ENCODE assay signal across 29 cellular contexts in the genomic region with DNA sequence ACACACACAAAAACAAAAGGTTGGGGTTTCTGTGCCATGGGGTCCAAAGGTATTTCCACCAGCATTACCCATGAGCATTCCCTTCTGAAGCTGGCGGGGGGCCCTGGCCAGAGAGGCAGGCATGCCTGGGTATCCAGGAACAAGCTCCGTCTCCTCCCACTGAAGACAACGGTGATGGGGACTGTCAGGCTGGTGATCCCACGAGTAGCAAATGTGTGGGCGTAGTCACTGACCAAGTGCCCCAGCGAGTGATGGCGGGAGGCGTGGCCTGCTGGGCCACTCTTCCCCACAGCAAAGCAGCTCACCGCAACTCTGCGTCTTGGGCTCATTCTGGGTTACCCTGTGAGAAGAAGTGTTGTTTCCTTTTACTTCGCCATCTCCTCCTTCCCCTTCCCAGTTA.
"Had no signal": no experiment of that assay in that cellular context is flagged by ENCODE, and none has a peak within 500 bp of the region (broad histone marks: within the 10 kb centered on the region; RNA-seq: fewer than 3 reads in every experiment).

No MANE protein-coding gene starts in this region.

- H3K27me3 ChIP-seq: colonic mucosa, esophagus squamous epithelium, foreskin keratinocyte, gastrocnemius medialis, gastroesophageal sphincter, heart left ventricle, heart right ventricle, hepatocyte had no signal

- H3K36me3 ChIP-seq: colonic mucosa, esophagus squamous epithelium, gastrocnemius medialis, gastroesophageal sphincter, heart left ventricle, heart right ventricle had no signal

- H3K4me3 ChIP-seq: colonic mucosa, coronary artery, dorsolateral prefrontal cortex, esophagus squamous epithelium, gastrocnemius medialis, gastroesophageal sphincter, heart left ventricle, heart right ventricle, hepatocyte had no signal

- DNase-seq: colonic mucosa; cortex of kidney; dermis blood vessel endothelial cell; dorsolateral prefrontal cortex; effector CD4-positive, alpha-beta T cell; effector CD8-positive, alpha-beta T cell; effector memory CD4-positive, alpha-beta T cell; effector memory CD8-positive, alpha-beta T cell; endodermal cell; erythroblast; esophagus squamous epithelium; foreskin fibroblast; foreskin keratinocyte; foreskin melanocyte; gastrocnemius medialis; glutamatergic neuron; head of caudate nucleus; heart left ventricle; heart right ventricle had no signal

- H3K79me2 ChIP-seq: hepatocyte had no signal

- ATAC-seq: effector memory CD8-positive, alpha-beta T cell; esophagus mucosa; foreskin keratinocyte; gastrocnemius medialis; gastroesophageal sphincter; heart left ventricle; heart right ventricle had no signal

- H3K27ac Mint-ChIP-seq: dendritic cell treated with granulocyte-macrophage colony-stimulating factor and Interleukin-4, amounts not matched to agents 40 ng/mL and 50 ng/mL, for 4 days; effector memory CD8-positive, alpha-beta T cell; endodermal cell had no signal

- H3K9me3 Mint-ChIP-seq: dendritic cell treated with granulocyte-macrophage colony-stimulating factor and Interleukin-4, amounts not matched to agents 40 ng/mL and 50 ng/mL, for 4 days; effector memory CD8-positive, alpha-beta T cell; endodermal cell had no signal

- H3K4me3 Mint-ChIP-seq: dendritic cell treated with granulocyte-macrophage colony-stimulating factor and Interleukin-4, amounts not matched to agents 40 ng/mL and 50 ng/mL, for 4 days; effector memory CD8-positive, alpha-beta T cell; endodermal cell had no signal

- FAIRE-seq: colon, endometrium, endothelial cell of umbilical vein, frontal cortex had no signal

- H2AFZ ChIP-seq: hepatocyte had no signal

- H3K27ac ChIP-seq: colonic mucosa, coronary artery, dorsolateral prefrontal cortex, epithelial cell of prostate, esophagus squamous epithelium, foreskin keratinocyte, gastrocnemius medialis, gastroesophageal sphincter, heart left ventricle, heart right ventricle, hepatocyte had no signal

- H3K9me3 ChIP-seq: colonic mucosa, esophagus squamous epithelium, gastrocnemius medialis, gastroesophageal sphincter had no signal

- H3K4me2 ChIP-seq: hepatocyte had no signal

- H3K4me1 ChIP-seq: colonic mucosa, esophagus squamous epithelium, foreskin keratinocyte, gastrocnemius medialis, gastroesophageal sphincter, heart left ventricle, heart right ventricle had no signal

- H3K27me3 Mint-ChIP-seq: dendritic cell treated with granulocyte-macrophage colony-stimulating factor and Interleukin-4, amounts not matched to agents 40 ng/mL and 50 ng/mL, for 4 days had no signal
